In genomic region chr6:2777249-2777648, GRCh38 we compare ENCODE assay signal across 21 cellular contexts. TPM values are rescaled to one million over a fixed set of nuclear protein-coding genes. Genes with fewer than 3 reads are reported as not detected.
DNase-seq lines count a peak whose midpoint lies in the region; ATAC-seq, FAIRE-seq and TF ChIP-seq lines count a peak whose summit lies in the region.
"Had no signal": no experiment of that assay in that cellular context is flagged by ENCODE, and none has a peak within 500 bp of the region (broad histone marks: within the 10 kb centered on the region; RNA-seq: fewer than 3 reads in every experiment).

No MANE protein-coding gene starts in this region.

- H4K5ac ChIP-seq in H1 (ENCODE audit: insufficient read length, low read depth, low read length): no peak overlapping the region

- ATAC-seq in activated CD8-positive, alpha-beta T cell treated with anti-CD3 and anti-CD28 coated beads for 36 hours: no peak
- no peak for ATAC-seq in activated CD8-positive, alpha-beta T cell treated with anti-CD3 and anti-CD28 coated beads, Interleukin-2, amount 10 ng/mL, durations not matched to agents 7 days and 5 days
- no peak for ATAC-seq in HG02759 (IDR thresholded peaks at IDR 0.05; ENCODE audit: unreplicated experiment)
- ATAC-seq: HCT116 had no signal

- H3K4ac ChIP-seq in H1 (replicated peaks; ENCODE audit: insufficient read length, low read depth, low read length): no peak overlapping the region

- no peak overlapping the region for H3K56ac ChIP-seq in H1 (replicated peaks; ENCODE audit: insufficient read length, low read depth, low read length)

- no peak overlapping the region for H2BK20ac ChIP-seq in H1 (ENCODE audit: low read length)

- H2BK5ac ChIP-seq in H1 (ENCODE audit: low read depth, low read length): no peak overlapping the region

- H3K27me3 ChIP-seq in Loucy (ENCODE audit: insufficient read depth, low read length, poor library complexity, severe bottlenecking) (no peaks in the 10 kb centered on the region), H1 (replicated peaks in 1 of 4; ENCODE audit: control insufficient read depth in 3 of 4, extremely low read depth in 1 of 4, insufficient read depth in 3 of 4, low read length in 3 of 4) (no peaks in the 10 kb centered on the region)

- H2AFZ ChIP-seq in Loucy (ENCODE audit: low read length) (no peak overlapping the region), H1 (ENCODE audit: low read length) (no peak overlapping the region)

- H2BK120ac ChIP-seq in H1 (replicated peaks; ENCODE audit: low read depth, low read length): no peak overlapping the region

- H2BK12ac ChIP-seq in H1 (ENCODE audit: low read depth, low read length): no peak overlapping the region

- H4K91ac ChIP-seq in H1 (replicated peaks; ENCODE audit: insufficient read length, low read length): no peak overlapping the region

- H3K79me2 ChIP-seq in Loucy (ENCODE audit: insufficient read depth, low read length) (peaks cover 99% of the 10 kb centered on the region), H1 (ENCODE audit: control insufficient read depth in 1 of 2, insufficient read depth in 2 of 2, low read length in 2 of 2) (peaks cover 6 to 72% of the 10 kb centered on the region in 2 experiments)

- CTCF ChIA-PET in activated CD8-positive, alpha-beta T cell treated with anti-CD3 and anti-CD28 coated beads for 36 hours (lab: Charles Lee): interaction anchor here (1.8 to 1.9 kb wide), 2 partner anchors 14 to 27 kb away, joined by 5 to 7 read pairs; partner anchors contain the start of gene MYLK4
- CTCF ChIA-PET in activated CD8-positive, alpha-beta T cell treated with anti-CD3 and anti-CD28 coated beads, Interleukin-2, amount 10 ng/mL, durations not matched to agents 7 days and 5 days (lab: Charles Lee): interaction anchor here (1.1 kb wide), 1 partner anchor 11 kb away, joined by 3 read pairs; no protein-coding TSS in a partner anchor
- CTCF ChIA-PET in H1 (lab: Charles Lee; ENCODE audit: partially characterized antibody): interaction anchor here (1.0 to 2.4 kb wide), 4 partner anchors 9 to 44 kb away, joined by 3 to 10 read pairs (median 4); no protein-coding TSS in a partner anchor

- H3K27ac Mint-ChIP-seq in activated CD8-positive, alpha-beta T cell treated with anti-CD3 and anti-CD28 coated beads for 36 hours: peak overlapping the region; percentile 22
- no peak overlapping the region for H3K27ac Mint-ChIP-seq in activated CD8-positive, alpha-beta T cell treated with anti-CD3 and anti-CD28 coated beads, Interleukin-2, amount 10 ng/mL, durations not matched to agents 7 days and 5 days

- H3K23ac ChIP-seq in H1 (ENCODE audit: insufficient read length): no peak overlapping the region

- no peak for FAIRE-seq in H1 (lab: Jason Lieb, UNC)
- FAIRE-seq: D721Med, G401.6, GM12891, GM19239, H54 had no signal

- 92% methylated on average over 3 of the region's 3 CpGs; no CpG with 5 or more reads in 1 of the 2 experiments for WGBS in H1 (ENCODE audit: extremely low coverage in 1 of 2, insufficient coverage in 1 of 2, insufficient read length in 1 of 2, insufficient replicate concordance in 2 of 2, low coverage in 1 of 2, low lambda C conversion rate in 2 of 2, missing lambda C conversion rate in 1 of 2), 2 experiments

- peaks cover 74% of the 10 kb centered on the region; the same call in 1 of the 2 replicates for H3K36me3 ChIP-seq in Loucy (ENCODE audit: insufficient read depth, low read length)
- peaks cover 0 to 21% (median 11%) of the 10 kb centered on the region in 4 experiments; a peak in 5 of 8 replicates for H3K36me3 ChIP-seq in H1 (ENCODE audit: control insufficient read depth in 2 of 4, insufficient read depth in 4 of 4, low read length in 3 of 4)

- H3K27ac ChIP-seq in H1 (ENCODE audit: low read depth, low read length): no peak overlapping the region
- H3K27ac ChIP-seq: HL-60 had no signal

- H4K20me1 ChIP-seq in Loucy (ENCODE audit: insufficient read depth, low read length, poor library complexity, severe bottlenecking) (peaks cover 34% of the 10 kb centered on the region), H1 (replicated peaks in 1 of 2; ENCODE audit: control insufficient read depth in 1 of 2, insufficient read depth in 2 of 2, low read length in 2 of 2) (peaks cover 0 to 11% of the 10 kb centered on the region in 2 experiments)

- POLR2A ChIA-PET in activated CD8-positive, alpha-beta T cell treated with anti-CD3 and anti-CD28 coated beads for 36 hours (lab: Charles Lee): no interaction called here
- POLR2A ChIA-PET in activated CD8-positive, alpha-beta T cell treated with anti-CD3 and anti-CD28 coated beads, Interleukin-2, amount 10 ng/mL, durations not matched to agents 7 days and 5 days (lab: Charles Lee): no interaction called here
- POLR2A ChIA-PET in H1 (lab: Charles Lee; ENCODE audit: partially characterized antibody): interaction anchor here (3.9 kb wide), 1 partner anchor 11 kb away, joined by 21 read pairs; the partner anchor contains the start of gene WRNIP1

- peaks cover 20% of the 10 kb centered on the region for H3K79me1 ChIP-seq in H1 (ENCODE audit: low read depth, low read length)

- H3K23me2 ChIP-seq in H1 (ENCODE audit: low read depth, low read length): no peaks in the 10 kb centered on the region

- H3K9me3 ChIP-seq in Loucy (ENCODE audit: insufficient read depth, low read depth, low read length) (no peaks in the 10 kb centered on the region), H1 (ENCODE audit: insufficient read depth in 2 of 2, low read depth in 1 of 2, low read length in 1 of 2) (no peaks in the 10 kb centered on the region)

- H3K4me1 ChIP-seq in Loucy (ENCODE audit: insufficient read depth, low read length, poor library complexity, severe bottlenecking): peaks cover 42% of the 10 kb centered on the region
- H3K4me1 ChIP-seq in H1 (replicated peaks in 1 of 4; ENCODE audit: control insufficient read depth in 3 of 4, insufficient read depth in 4 of 4, low read length in 3 of 4): no peaks in the 10 kb centered on the region; a peak in 1 of 7 replicates

- no peak overlapping the region for H3K18ac ChIP-seq in H1 (ENCODE audit: extremely low read depth, low read length)

- TF ChIP-seq POLR2A in H1 (IDR thresholded peaks at IDR 0.05; ENCODE audit: control extremely low read depth in 1 of 2, low read depth in 2 of 2, low read length in 2 of 2): no peak

- no peak overlapping the region for H4K8ac ChIP-seq in H1 (ENCODE audit: extremely low read depth, insufficient read depth, low read length)

- TF ChIP-seq RAD21 in H1 (IDR thresholded peaks at IDR 0.05 in 1 of 2, conservative IDR thresholded peaks at IDR 0.05 in 1 of 2; ENCODE audit: low read depth in 2 of 2, low read length in 2 of 2): no peak

- no peak overlapping the region for H3K14ac ChIP-seq in H1 (ENCODE audit: insufficient read length)

- no peak for DNase-seq in activated CD8-positive, alpha-beta T cell treated with anti-CD3 and anti-CD28 coated beads for 36 hours
- DNase-seq in activated CD8-positive, alpha-beta T cell treated with anti-CD3 and anti-CD28 coated beads, Interleukin-2, amount 10 ng/mL, durations not matched to agents 7 days and 5 days: no peak
- no peak for DNase-seq in H1 (ENCODE audit: low read depth in 1 of 2, low spot score in 2 of 2)
- DNase-seq in activated effector memory CD4-positive, alpha-beta T cell treated with anti-CD3 and anti-CD28 coated beads, Interleukin-2, amount 50 U/mL, for 16 hours: no peak
- DNase-seq in 8988T: no peak
- DNase-seq: ACHN; C1 segment of cervical spinal cord; CD4-positive, alpha-beta memory T cell; COR-L47; DMS153; DMS79 treated with DMSO at 0.1 percent for 48 hours; EL had no signal

- no peaks in the 10 kb centered on the region for H3F3A ChIP-seq in Loucy (ENCODE audit: low read depth)

- no peak overlapping the region for H2AK5ac ChIP-seq in H1 (ENCODE audit: low read depth, low read length)

- H3K9ac ChIP-seq in Loucy (ENCODE audit: low read depth, low read length, poor library complexity, severe bottlenecking): no peak overlapping the region
- H3K9ac ChIP-seq in H1 (replicated peaks in 1 of 4; ENCODE audit: extremely low read depth in 1 of 4, low read depth in 3 of 4, low read length in 3 of 4): no peak overlapping the region

- no peaks in the 10 kb centered on the region for H3K9me3 Mint-ChIP-seq in activated CD8-positive, alpha-beta T cell treated with anti-CD3 and anti-CD28 coated beads for 36 hours
- H3K9me3 Mint-ChIP-seq in activated CD8-positive, alpha-beta T cell treated with anti-CD3 and anti-CD28 coated beads, Interleukin-2, amount 10 ng/mL, durations not matched to agents 7 days and 5 days (ENCODE audit: insufficient read depth): no peaks in the 10 kb centered on the region
- H3K9me3 Mint-ChIP-seq: CD4-positive, alpha-beta memory T cell had no signal

- TF ChIP-seq CTCF in activated CD8-positive, alpha-beta T cell treated with anti-CD3 and anti-CD28 coated beads for 36 hours (IDR thresholded peaks at IDR 0.05): no peak
- TF ChIP-seq CTCF in Loucy (conservative IDR thresholded peaks at IDR 0.05; ENCODE audit: low read length) (no peak), H1 (IDR thresholded peaks at IDR 0.05; ENCODE audit: control extremely low read depth in 1 of 3, insufficient read depth in 1 of 3, low read depth in 1 of 3, low read length in 3 of 3) (no peak)

- H3K4me2 ChIP-seq in Loucy (ENCODE audit: low read depth, low read length, poor library complexity, severe bottlenecking) (peak overlapping the region; percentile 21), H1 (ENCODE audit: insufficient read depth in 1 of 2, low read depth in 2 of 2, low read length in 2 of 2) (no peak overlapping the region)

- H3K4me3 Mint-ChIP-seq in activated CD8-positive, alpha-beta T cell treated with anti-CD3 and anti-CD28 coated beads for 36 hours: no peak overlapping the region
- no peak overlapping the region for H3K4me3 Mint-ChIP-seq in activated CD8-positive, alpha-beta T cell treated with anti-CD3 and anti-CD28 coated beads, Interleukin-2, amount 10 ng/mL, durations not matched to agents 7 days and 5 days
- H3K4me3 Mint-ChIP-seq: CD4-positive, alpha-beta memory T cell had no signal

- no peaks in the 10 kb centered on the region for H3K27me3 Mint-ChIP-seq in activated CD8-positive, alpha-beta T cell treated with anti-CD3 and anti-CD28 coated beads for 36 hours
- no peaks in the 10 kb centered on the region for H3K27me3 Mint-ChIP-seq in activated CD8-positive, alpha-beta T cell treated with anti-CD3 and anti-CD28 coated beads, Interleukin-2, amount 10 ng/mL, durations not matched to agents 7 days and 5 days (ENCODE audit: low read depth)
- H3K27me3 Mint-ChIP-seq: CD4-positive, alpha-beta memory T cell had no signal

- no peaks in the 10 kb centered on the region for H3K9me2 ChIP-seq in Loucy (replicated peaks; ENCODE audit: low read depth, low read length)

- H2BK15ac ChIP-seq in H1 (ENCODE audit: low read length): no peak overlapping the region

- no peak for TF ChIP-seq EP300 in H1 (IDR thresholded peaks at IDR 0.05; ENCODE audit: borderline replicate concordance in 1 of 2, low read depth in 2 of 2, low read length in 2 of 2)

- H3K4me1 Mint-ChIP-seq in activated CD8-positive, alpha-beta T cell treated with anti-CD3 and anti-CD28 coated beads for 36 hours (ENCODE audit: low read depth): peaks cover 32% of the 10 kb centered on the region
- H3K4me1 Mint-ChIP-seq in activated CD8-positive, alpha-beta T cell treated with anti-CD3 and anti-CD28 coated beads, Interleukin-2, amount 10 ng/mL, durations not matched to agents 7 days and 5 days (ENCODE audit: low read depth): peaks cover 17% of the 10 kb centered on the region

- peaks cover 40% of the 10 kb centered on the region for H3K36me3 Mint-ChIP-seq in activated CD8-positive, alpha-beta T cell treated with anti-CD3 and anti-CD28 coated beads for 36 hours (ENCODE audit: low read depth)
- H3K36me3 Mint-ChIP-seq in activated CD8-positive, alpha-beta T cell treated with anti-CD3 and anti-CD28 coated beads, Interleukin-2, amount 10 ng/mL, durations not matched to agents 7 days and 5 days (ENCODE audit: low read depth): peaks cover 45% of the 10 kb centered on the region

- H3K4me3 ChIP-seq in Loucy (ENCODE audit: low read length, poor library complexity, severe bottlenecking): no peak overlapping the region
- no peak overlapping the region for H3K4me3 ChIP-seq in H1 (ENCODE audit: extremely low read depth in 1 of 4, insufficient read depth in 2 of 4, low read depth in 3 of 4, low read length in 4 of 4)

- intact Hi-C loops in activated CD8-positive, alpha-beta T cell treated with anti-CD3 and anti-CD28 coated beads for 36 hours (cut with micrococcal nuclease): no loop called here

RNA-seq across cellular contexts. Expression of gene WRNIP1, which starts 12.1 kb away (rescaled TPM):
- 10 to 100 TPM; 36.1 to 36.6 TPM for total RNA-seq in activated CD8-positive, alpha-beta T cell treated with anti-CD3 and anti-CD28 coated beads for 36 hours
- total RNA-seq in activated CD8-positive, alpha-beta T cell treated with anti-CD3 and anti-CD28 coated beads, Interleukin-2, amount 10 ng/mL, durations not matched to agents 7 days and 5 days: 10 to 100 TPM; 48.2 to 49.6 TPM
- 39.2 TPM in 2 replicates for total RNA-seq in H1 (2021; fragmentation: NEBNext Ultra II Directional; extraction: Animal tissue kit (Norgen Biotek cat#: 25700))
- 38.2 and 42.2 TPM in 2 replicates for polyA plus RNA-seq in H1 (2011; rRNA removed)
- 47.3 TPM for polyA plus RNA-seq in H1 (2011; cell fraction: cytosol; rRNA removed)
- 39.8 TPM for polyA plus RNA-seq in H1 (2011; cell fraction: nucleus; rRNA removed)
- polyA plus RNA-seq in H1 (2012, experiment 1 of 2): 31.7 to 35.4 TPM (median 33.2 TPM) in 4 replicates
- polyA plus RNA-seq in H1 (2012, experiment 2 of 2): 31.8 TPM
- 22.5 TPM for polyA plus RNA-seq in H1 (2013, experiment 1 of 2)
- polyA plus RNA-seq in H1 (2013, experiment 2 of 2): 22.7 TPM
- 21.8 and 30.5 TPM in 2 replicates for polyA minus RNA-seq in H1 (2011; rRNA and poly(A)+ RNA removed)
- 16.9 TPM for polyA minus RNA-seq in H1 (2011; cell fraction: cytosol; rRNA and poly(A)+ RNA removed)
- polyA minus RNA-seq in H1 (2011; cell fraction: nucleus; rRNA and poly(A)+ RNA removed): 23.3 TPM

RNA-seq across cellular contexts. Expression of gene MYLK4, which starts 26.5 kb away (rescaled TPM):
- total RNA-seq in activated CD8-positive, alpha-beta T cell treated with anti-CD3 and anti-CD28 coated beads for 36 hours: under 1 TPM; 0.09 to 0.11 TPM
- under 1 TPM; 0.13 to 0.26 TPM for total RNA-seq in activated CD8-positive, alpha-beta T cell treated with anti-CD3 and anti-CD28 coated beads, Interleukin-2, amount 10 ng/mL, durations not matched to agents 7 days and 5 days
- total RNA-seq in H1 (2021; fragmentation: NEBNext Ultra II Directional; extraction: Animal tissue kit (Norgen Biotek cat#: 25700)): 0.13 and 0.17 TPM in 2 replicates
- polyA plus RNA-seq in H1 (2011; rRNA removed): 0.11 TPM in 2 replicates
- 0.13 TPM for polyA plus RNA-seq in H1 (2011; cell fraction: cytosol; rRNA removed)
- polyA plus RNA-seq in H1 (2011; cell fraction: nucleus; rRNA removed): 0.11 TPM
- 0.09 to 0.17 TPM (median 0.11 TPM) in 4 replicates for polyA plus RNA-seq in H1 (2012, experiment 1 of 2)
- not detected for polyA plus RNA-seq in H1 (2012, experiment 2 of 2)
- polyA plus RNA-seq in H1 (2013, experiment 1 of 2): 0.14 TPM
- polyA plus RNA-seq in H1 (2013, experiment 2 of 2): 0.11 TPM
- 0.06 and 0.20 TPM in 2 replicates for polyA minus RNA-seq in H1 (2011; rRNA and poly(A)+ RNA removed)
- not detected for polyA minus RNA-seq in H1 (2011; cell fraction: cytosol; rRNA and poly(A)+ RNA removed)
- polyA minus RNA-seq in H1 (2011; cell fraction: nucleus; rRNA and poly(A)+ RNA removed): 0.10 TPM
